Comparison of ENCODE assay signal across 8 cellular contexts in genomic region chr7:100130608-100131453, GRCh38. TPM values are rescaled to one million over a fixed set of nuclear protein-coding genes. Genes with fewer than 3 reads are reported as not detected.
A peak's percentile ranks its signal among the peaks of the same experiment; 100 is the strongest.
DNase-seq lines count a peak whose midpoint lies in the region; FAIRE-seq and TF ChIP-seq lines count a peak whose summit lies in the region.

No MANE protein-coding gene starts in this region.

- 9% methylated on average over 24 of the region's 24 CpGs; no CpG with 5 or more reads in 1 of the 2 experiments for WGBS in H1 (ENCODE audit: extremely low coverage in 1 of 2, insufficient coverage in 1 of 2, insufficient read length in 1 of 2, insufficient replicate concordance in 2 of 2, low coverage in 1 of 2, low lambda C conversion rate in 2 of 2, missing lambda C conversion rate in 1 of 2), 2 experiments

- peak overlapping the region; percentile 86 for H2AFZ ChIP-seq in H1 (ENCODE audit: low read length)

- H3K18ac ChIP-seq in H1 (ENCODE audit: extremely low read depth, low read length) = peak overlapping the region; percentile 65; the same call in 1 of the 2 replicates

- H3K23ac ChIP-seq in H1 (ENCODE audit: insufficient read length) = no peak overlapping the region

- no peak overlapping the region for H3K27ac ChIP-seq in H1 (ENCODE audit: low read depth, low read length)

- 0 out of 7 replicates have a peak overlapping the region, but pooled peaks of 1 of the 4 experiments have one; percentile 5 for H3K9ac ChIP-seq in H1 (replicated peaks in 1 of 4; ENCODE audit: extremely low read depth in 1 of 4, low read depth in 3 of 4, low read length in 3 of 4)

- H4K8ac ChIP-seq in H1 (ENCODE audit: extremely low read depth, insufficient read depth, low read length) = no peak overlapping the region

- H3K4ac ChIP-seq in H1 (replicated peaks; ENCODE audit: insufficient read length, low read depth, low read length) = no peak overlapping the region

- peak overlapping the region; percentile 55 for H2BK120ac ChIP-seq in H1 (replicated peaks; ENCODE audit: low read depth, low read length)

- H3K27ac Mint-ChIP-seq in mesothelial cell of epicardium = no peak overlapping the region

- H3K79me2 ChIP-seq in H1 (ENCODE audit: control insufficient read depth in 1 of 2, insufficient read depth in 2 of 2, low read length in 2 of 2) = no peaks in the 10 kb centered on the region

- peaks cover 8% of the 10 kb centered on the region; the same call in 1 of the 2 replicates for H3K23me2 ChIP-seq in H1 (ENCODE audit: low read depth, low read length)

- peaks cover 0 to 11% (median 0%) of the 10 kb centered on the region in 4 experiments; a peak in 2 of 7 replicates for H3K27me3 ChIP-seq in H1 (replicated peaks in 1 of 4; ENCODE audit: control insufficient read depth in 3 of 4, extremely low read depth in 1 of 4, insufficient read depth in 3 of 4, low read length in 3 of 4)

- DNase-seq in AG08395 (ENCODE audit: low spot score) (peak; percentile 69), GM19240 (ENCODE audit: insufficient read length, low spot score) (peak; percentile 61), NCI-H526 (lab: John Stamatoyannopoulos, UW) (peak; percentile 30 to 90), H1 (ENCODE audit: low read depth in 1 of 2, low spot score in 2 of 2) (peak in 1 of 2 experiments; percentile 99), mesothelial cell of epicardium (ENCODE audit: low spot score in 2 of 2, unreplicated experiment in 2 of 2) (peak; percentile 76 to 92), foreskin melanocyte (no peak)
- DNase-seq in activated CD8-positive, alpha-beta memory T cell treated with anti-CD3 and anti-CD28 coated beads for 1 hour (ENCODE audit: extremely low read depth in 1 of 2, low read depth in 1 of 2) = peak; percentile 63 to 74
- DNase-seq in stimulated activated CD8-positive, alpha-beta memory T cell treated with anti-CD3 and anti-CD28 coated beads, Interleukin-4, amount 100 ng/mL, for 1 hour (ENCODE audit: low read depth in 2 of 2, low spot score in 1 of 2) = peak; percentile 67 to 86

- no peak overlapping the region for H3K14ac ChIP-seq in H1 (ENCODE audit: insufficient read length)

- H4K5ac ChIP-seq in H1 (ENCODE audit: insufficient read length, low read depth, low read length) = no peak overlapping the region

- H3K4me1 ChIP-seq in H1 (replicated peaks in 1 of 4; ENCODE audit: control insufficient read depth in 3 of 4, insufficient read depth in 4 of 4, low read length in 3 of 4) = peaks cover 0 to 8% (median 0%) of the 10 kb centered on the region in 4 experiments; a peak in 2 of 7 replicates

- H3K27me3 Mint-ChIP-seq in mesothelial cell of epicardium (ENCODE audit: low read depth) = no peaks in the 10 kb centered on the region

- no peak for FAIRE-seq in H1 (lab: Jason Lieb, UNC)

- TF ChIP-seq POLR2A in H1 (IDR thresholded peaks at IDR 0.05; ENCODE audit: control extremely low read depth in 1 of 2, low read depth in 2 of 2, low read length in 2 of 2) = 0 out of 3 replicates have a peak, but pooled peaks of 1 of the 2 experiments have one; percentile 20

- POLR2A ChIA-PET in H1 (lab: Charles Lee; ENCODE audit: partially characterized antibody) = interaction anchor here (0.6 to 4.1 kb wide), 21 partner anchors 10 to 544 kb away, joined by 3 to 68 read pairs (median 4); partner anchors contain the start of genes AP4M1, LAMTOR4, MCM7 and ZKSCAN1

- H2BK12ac ChIP-seq in H1 (ENCODE audit: low read depth, low read length) = no peak overlapping the region

- peak overlapping the region; percentile 0 to 54; a peak in 3 of 4 replicates for H3K4me2 ChIP-seq in H1 (ENCODE audit: insufficient read depth in 1 of 2, low read depth in 2 of 2, low read length in 2 of 2)

- no peaks in the 10 kb centered on the region for H3K9me3 ChIP-seq in H1 (ENCODE audit: insufficient read depth in 2 of 2, low read depth in 1 of 2, low read length in 1 of 2)

- H3K4me3 ChIP-seq in H1 (ENCODE audit: extremely low read depth in 1 of 4, insufficient read depth in 2 of 4, low read depth in 3 of 4, low read length in 4 of 4) = peak overlapping the region in 2 of 4 experiments; percentile 11 to 43; a peak in 3 of 8 replicates

- peak overlapping the region; percentile 88; the same call in 1 of the 2 replicates for H2BK15ac ChIP-seq in H1 (ENCODE audit: low read length)

- H2AK5ac ChIP-seq in H1 (ENCODE audit: low read depth, low read length) = no peak overlapping the region

- CTCF ChIA-PET in H1 (lab: Charles Lee; ENCODE audit: partially characterized antibody) = interaction anchor here (0.6 to 9.0 kb wide), 36 partner anchors 10 to 1465 kb away, joined by 3 to 108 read pairs (median 5); partner anchors contain the start of genes AP4M1, GAL3ST4, LAMTOR4 and MCM7

- peak; percentile 71 to 76 for TF ChIP-seq RAD21 in H1 (IDR thresholded peaks at IDR 0.05 in 1 of 2, conservative IDR thresholded peaks at IDR 0.05 in 1 of 2; ENCODE audit: low read depth in 2 of 2, low read length in 2 of 2)

- H3K9me3 Mint-ChIP-seq in mesothelial cell of epicardium = no peaks in the 10 kb centered on the region

- TF ChIP-seq EP300 in H1 (IDR thresholded peaks at IDR 0.05; ENCODE audit: borderline replicate concordance in 1 of 2, low read depth in 2 of 2, low read length in 2 of 2) = no peak

- peak overlapping the region; percentile 61; the same call in 1 of the 2 replicates for H2BK20ac ChIP-seq in H1 (ENCODE audit: low read length)

- H3K79me1 ChIP-seq in H1 (ENCODE audit: low read depth, low read length) = no peaks in the 10 kb centered on the region

- TF ChIP-seq CTCF in H1 (IDR thresholded peaks at IDR 0.05; ENCODE audit: control extremely low read depth in 1 of 3, insufficient read depth in 1 of 3, low read depth in 1 of 3, low read length in 3 of 3) (peak; percentile 80 to 82 (median 81)), mesothelial cell of epicardium (IDR thresholded peaks at IDR 0.05; ENCODE audit: unreplicated experiment) (peak; percentile 87)

- H3K4me1 Mint-ChIP-seq in mesothelial cell of epicardium = peaks cover 22% of the 10 kb centered on the region

- no peaks in the 10 kb centered on the region for H3K36me3 Mint-ChIP-seq in mesothelial cell of epicardium

- peak overlapping the region; percentile 84 for H4K91ac ChIP-seq in H1 (replicated peaks; ENCODE audit: insufficient read length, low read length)

- no peaks in the 10 kb centered on the region for H3K36me3 ChIP-seq in H1 (ENCODE audit: control insufficient read depth in 2 of 4, insufficient read depth in 4 of 4, low read length in 3 of 4)

- H4K20me1 ChIP-seq in H1 (replicated peaks in 1 of 2; ENCODE audit: control insufficient read depth in 1 of 2, insufficient read depth in 2 of 2, low read length in 2 of 2) = no peaks in the 10 kb centered on the region

- no peak overlapping the region for H2BK5ac ChIP-seq in H1 (ENCODE audit: low read depth, low read length)

- no peak overlapping the region for H3K56ac ChIP-seq in H1 (replicated peaks; ENCODE audit: insufficient read length, low read depth, low read length)

- H3K4me3 Mint-ChIP-seq in mesothelial cell of epicardium = no peak overlapping the region

RNA-seq across cellular contexts. Expression of gene MBLAC1, which starts 4.1 kb away (rescaled TPM):
- 1.7 TPM in 2 replicates for total RNA-seq in H1 (2021; fragmentation: NEBNext Ultra II Directional; extraction: Animal tissue kit (Norgen Biotek cat#: 25700))
- 1.00 and 1.2 TPM in 2 replicates for polyA plus RNA-seq in H1 (2011; rRNA removed)
- 1.5 TPM for polyA plus RNA-seq in H1 (2011; cell fraction: cytosol; rRNA removed)
- 1.4 TPM for polyA plus RNA-seq in H1 (2011; cell fraction: nucleus; rRNA removed)
- polyA plus RNA-seq in H1 (2012, experiment 1 of 2) = 0.39 to 1.6 TPM (median 1.1 TPM) in 4 replicates
- 0.67 TPM for polyA plus RNA-seq in H1 (2012, experiment 2 of 2)
- polyA plus RNA-seq in H1 (2013, experiment 1 of 2) = 1.3 TPM
- polyA plus RNA-seq in H1 (2013, experiment 2 of 2) = 1.3 TPM
- 0.10 and 0.57 TPM in 2 replicates for polyA minus RNA-seq in H1 (2011; rRNA and poly(A)+ RNA removed)
- not detected for polyA minus RNA-seq in H1 (2011; cell fraction: cytosol; rRNA and poly(A)+ RNA removed)
- 1.5 TPM for polyA minus RNA-seq in H1 (2011; cell fraction: nucleus; rRNA and poly(A)+ RNA removed)
- total RNA-seq in mesothelial cell of epicardium = 2.9 to 3.5 TPM (median 2.9 TPM) in 3 replicates

RNA-seq across cellular contexts. Expression of gene CNPY4, which starts 11.4 kb away (rescaled TPM):
- total RNA-seq in H1 (2021; fragmentation: NEBNext Ultra II Directional; extraction: Animal tissue kit (Norgen Biotek cat#: 25700)) = 15.3 and 15.9 TPM in 2 replicates
- polyA plus RNA-seq in H1 (2011; rRNA removed) = 9.1 and 10.2 TPM in 2 replicates
- polyA plus RNA-seq in H1 (2011; cell fraction: cytosol; rRNA removed) = 15.9 TPM
- polyA plus RNA-seq in H1 (2011; cell fraction: nucleus; rRNA removed) = 11.4 TPM
- polyA plus RNA-seq in H1 (2012, experiment 1 of 2) = 18.3 to 21.4 TPM (median 19.8 TPM) in 4 replicates
- polyA plus RNA-seq in H1 (2012, experiment 2 of 2) = 7.7 TPM
- 14.0 TPM for polyA plus RNA-seq in H1 (2013, experiment 1 of 2)
- polyA plus RNA-seq in H1 (2013, experiment 2 of 2) = 17.1 TPM
- 8.2 and 8.3 TPM in 2 replicates for polyA minus RNA-seq in H1 (2011; rRNA and poly(A)+ RNA removed)
- 5.3 TPM for polyA minus RNA-seq in H1 (2011; cell fraction: cytosol; rRNA and poly(A)+ RNA removed)
- polyA minus RNA-seq in H1 (2011; cell fraction: nucleus; rRNA and poly(A)+ RNA removed) = 6.8 TPM
- 26.1 to 27.9 TPM (median 27.4 TPM) in 3 replicates for total RNA-seq in mesothelial cell of epicardium

RNA-seq across cellular contexts. Expression of gene TAF6, which starts 11.7 kb away (rescaled TPM):
- 101 and 109 TPM in 2 replicates for total RNA-seq in H1 (2021; fragmentation: NEBNext Ultra II Directional; extraction: Animal tissue kit (Norgen Biotek cat#: 25700))
- polyA plus RNA-seq in H1 (2011; rRNA removed) = 66.7 and 113 TPM in 2 replicates
- 29.4 TPM for polyA plus RNA-seq in H1 (2011; cell fraction: cytosol; rRNA removed)
- 79.1 TPM for polyA plus RNA-seq in H1 (2011; cell fraction: nucleus; rRNA removed)
- 71.9 to 120 TPM (median 110 TPM) in 4 replicates for polyA plus RNA-seq in H1 (2012, experiment 1 of 2)
- 110 TPM for polyA plus RNA-seq in H1 (2012, experiment 2 of 2)
- 68.1 TPM for polyA plus RNA-seq in H1 (2013, experiment 1 of 2)
- 69.5 TPM for polyA plus RNA-seq in H1 (2013, experiment 2 of 2)
- 37.5 and 55.6 TPM in 2 replicates for polyA minus RNA-seq in H1 (2011; rRNA and poly(A)+ RNA removed)
- polyA minus RNA-seq in H1 (2011; cell fraction: cytosol; rRNA and poly(A)+ RNA removed) = 42.3 TPM
- polyA minus RNA-seq in H1 (2011; cell fraction: nucleus; rRNA and poly(A)+ RNA removed) = 32.4 TPM
- total RNA-seq in mesothelial cell of epicardium = 63.7 to 68.8 TPM (median 66.2 TPM) in 3 replicates

RNA-seq across cellular contexts. Expression of gene LAMTOR4, which starts 17.9 kb away (rescaled TPM):
- 153 and 161 TPM in 2 replicates for total RNA-seq in H1 (2021; fragmentation: NEBNext Ultra II Directional; extraction: Animal tissue kit (Norgen Biotek cat#: 25700))
- polyA plus RNA-seq in H1 (2011; rRNA removed) = 622 and 735 TPM in 2 replicates
- polyA plus RNA-seq in H1 (2011; cell fraction: cytosol; rRNA removed) = 505 TPM
- 363 TPM for polyA plus RNA-seq in H1 (2011; cell fraction: nucleus; rRNA removed)
- polyA plus RNA-seq in H1 (2012, experiment 1 of 2) = 152 to 293 TPM (median 281 TPM) in 4 replicates
- polyA plus RNA-seq in H1 (2012, experiment 2 of 2) = 327 TPM
- 160 TPM for polyA plus RNA-seq in H1 (2013, experiment 1 of 2)
- 154 TPM for polyA plus RNA-seq in H1 (2013, experiment 2 of 2)
- 44.3 and 46.6 TPM in 2 replicates for polyA minus RNA-seq in H1 (2011; rRNA and poly(A)+ RNA removed)
- 43.1 TPM for polyA minus RNA-seq in H1 (2011; cell fraction: cytosol; rRNA and poly(A)+ RNA removed)
- 53.3 TPM for polyA minus RNA-seq in H1 (2011; cell fraction: nucleus; rRNA and poly(A)+ RNA removed)
- total RNA-seq in mesothelial cell of epicardium = 97.2 to 109 TPM (median 105 TPM) in 3 replicates

RNA-seq across cellular contexts. Expression of gene TRAPPC14, which starts 27.7 kb away (rescaled TPM):
- 20.2 and 22.1 TPM in 2 replicates for total RNA-seq in H1 (2021; fragmentation: NEBNext Ultra II Directional; extraction: Animal tissue kit (Norgen Biotek cat#: 25700))
- 11.9 and 19.6 TPM in 2 replicates for polyA plus RNA-seq in H1 (2011; rRNA removed)
- 8.6 TPM for polyA plus RNA-seq in H1 (2011; cell fraction: cytosol; rRNA removed)
- polyA plus RNA-seq in H1 (2011; cell fraction: nucleus; rRNA removed) = 55.1 TPM
- polyA plus RNA-seq in H1 (2012, experiment 1 of 2) = 13.7 to 21.2 TPM (median 20.2 TPM) in 4 replicates
- 16.9 TPM for polyA plus RNA-seq in H1 (2012, experiment 2 of 2)
- polyA plus RNA-seq in H1 (2013, experiment 1 of 2) = 16.6 TPM
- 15.0 TPM for polyA plus RNA-seq in H1 (2013, experiment 2 of 2)
- 8.3 and 8.7 TPM in 2 replicates for polyA minus RNA-seq in H1 (2011; rRNA and poly(A)+ RNA removed)
- polyA minus RNA-seq in H1 (2011; cell fraction: cytosol; rRNA and poly(A)+ RNA removed) = 6.9 TPM
- 21.6 TPM for polyA minus RNA-seq in H1 (2011; cell fraction: nucleus; rRNA and poly(A)+ RNA removed)
- 22.0 to 23.6 TPM (median 23.3 TPM) in 3 replicates for total RNA-seq in mesothelial cell of epicardium
